In genomic region chr20:53837126-53837826, GRCh38 we compare ENCODE assay signal across 18 cellular contexts.
DNase-seq lines count a peak whose midpoint lies in the region; ATAC-seq, FAIRE-seq and TF ChIP-seq lines count a peak whose summit lies in the region.
"Had no signal": no experiment of that assay in that cellular context is flagged by ENCODE, and none has a peak within 500 bp of the region (broad histone marks: within the 10 kb centered on the region; RNA-seq: fewer than 3 reads in every experiment).

No MANE protein-coding gene starts in this region.

- no peaks in the 10 kb centered on the region for H3K27me3 Mint-ChIP-seq in WTC11 (ENCODE audit: low read depth)
- H3K27me3 Mint-ChIP-seq in stimulated activated naive CD8-positive, alpha-beta T cell treated with anti-CD3 and anti-CD28 coated beads, Interleukin-15, amount 100 ng/mL, for 72 hours: no peaks in the 10 kb centered on the region

- 0 out of 2 replicates have a peak overlapping the region, but pooled peaks have one; percentile 77 for H3K27ac Mint-ChIP-seq in WTC11
- H3K27ac Mint-ChIP-seq in stimulated activated naive CD8-positive, alpha-beta T cell treated with anti-CD3 and anti-CD28 coated beads, Interleukin-15, amount 100 ng/mL, for 72 hours: peak overlapping the region; percentile 27 to 91

- no peaks in the 10 kb centered on the region for H3K79me2 ChIP-seq in HepG2 (ENCODE audit: insufficient read depth, low read length)

- no peaks in the 10 kb centered on the region for H4K20me1 ChIP-seq in HepG2 (ENCODE audit: insufficient read depth, low read length)

- TF ChIP-seq RAD21 in HepG2 (CRISPR knock-in tag; IDR thresholded peaks at IDR 0.05): no peak

- H3K9ac ChIP-seq in HepG2 (ENCODE audit: insufficient read depth, low read depth, low read length): no peak overlapping the region

- H3K4me1 ChIP-seq in HepG2 (ENCODE audit: insufficient read depth, low read length) (peaks cover 30% of the 10 kb centered on the region), right lobe of liver (no peaks in the 10 kb centered on the region), heart left ventricle (peaks cover 0 to 44% (median 0%) of the 10 kb centered on the region in 12 donors)
- H3K4me1 ChIP-seq: sigmoid colon had no signal

- no peak for DNase-seq in HepG2 (ENCODE audit: low spot score)
- no peak for DNase-seq in right lobe of liver
- no peak for DNase-seq in WTC11 (ENCODE audit: low spot score)
- DNase-seq in left colon: peak; percentile 68 to 87
- no peak for DNase-seq in stimulated activated naive CD8-positive, alpha-beta T cell treated with anti-CD3 and anti-CD28 coated beads, Interleukin-15, amount 100 ng/mL, for 72 hours
- DNase-seq in heart left ventricle: no peak
- DNase-seq in activated CD4-positive, alpha-beta T cell treated with anti-CD3 and anti-CD28 coated beads for 1 hour: no peak
- DNase-seq: DMS153; effector CD4-positive, alpha-beta T cell; head of caudate nucleus; islet precursor cell; NCI-H2081 treated with DMSO at 0.1 percent for 48 hours; NCI-H526 treated with DMSO at 0.1 percent for 48 hours; sigmoid colon; stimulated activated CD4-positive, alpha-beta T cell treated with anti-CD3 and anti-CD28 coated beads, Interleukin-4, amount 100 ng/mL, for 1 hour had no signal

- H3K36me3 Mint-ChIP-seq in WTC11: peaks cover 3% of the 10 kb centered on the region; the same call in 1 of the 2 replicates

- ATAC-seq in HepG2 (peak; percentile 66), right lobe of liver (no peak), WTC11 (0 out of 2 replicates have a peak, but pooled peaks have one; percentile 26), left colon (peak; percentile 73), HG03108 (IDR thresholded peaks at IDR 0.05; ENCODE audit: unreplicated experiment) (no peak), heart left ventricle (no peak)
- ATAC-seq in stimulated activated naive CD8-positive, alpha-beta T cell treated with anti-CD3 and anti-CD28 coated beads, Interleukin-15, amount 100 ng/mL, for 72 hours: no peak
- ATAC-seq: SK-N-SH treated with all-trans-retinoic acid at 6 μM for 48 hours had no signal

- TF ChIP-seq POLR2A in HepG2 (IDR thresholded peaks at IDR 0.05; ENCODE audit: insufficient read depth in 1 of 2, low read depth in 2 of 2, low read length in 2 of 2): no peak
- no peak for TF ChIP-seq POLR2A in right lobe of liver (IDR thresholded peaks at IDR 0.05)
- TF ChIP-seq POLR2A in heart left ventricle (IDR thresholded peaks at IDR 0.05): no peak

- H3K4me1 Mint-ChIP-seq in WTC11: peaks cover 6% of the 10 kb centered on the region
- peaks cover 88% of the 10 kb centered on the region for H3K4me1 Mint-ChIP-seq in stimulated activated naive CD8-positive, alpha-beta T cell treated with anti-CD3 and anti-CD28 coated beads, Interleukin-15, amount 100 ng/mL, for 72 hours

- no peaks in the 10 kb centered on the region for H3K9me3 Mint-ChIP-seq in WTC11
- H3K9me3 Mint-ChIP-seq in stimulated activated naive CD8-positive, alpha-beta T cell treated with anti-CD3 and anti-CD28 coated beads, Interleukin-15, amount 100 ng/mL, for 72 hours: peaks cover 6 to 17% of the 10 kb centered on the region in 2 donors

- no peaks in the 10 kb centered on the region for H3K27me3 ChIP-seq in HepG2 (ENCODE audit: control insufficient read depth in 1 of 2, insufficient read depth in 2 of 2, low read length in 2 of 2)
- no peaks in the 10 kb centered on the region for H3K27me3 ChIP-seq in right lobe of liver
- no peaks in the 10 kb centered on the region for H3K27me3 ChIP-seq in heart left ventricle
- H3K27me3 ChIP-seq: sigmoid colon had no signal

- peak overlapping the region; percentile 34; the same call in 1 of the 2 replicates for H3K4me2 ChIP-seq in HepG2 (ENCODE audit: low read depth, low read length)

- TF ChIP-seq CTCF in HepG2 (CRISPR knock-in tag; IDR thresholded peaks at IDR 0.05) (no peak), right lobe of liver (IDR thresholded peaks at IDR 0.05) (no peak), WTC11 (IDR thresholded peaks at IDR 0.05) (no peak), heart left ventricle (IDR thresholded peaks at IDR 0.05) (no peak)

- POLR2A ChIA-PET in HepG2 (lab: Yijun Ruan, JAX) (no interaction called here), WTC11 (lab: Charles Lee) (no interaction called here)

- H2AFZ ChIP-seq in HepG2 (ENCODE audit: low read length): no peak overlapping the region

- H3K4me3 Mint-ChIP-seq in WTC11: no peak overlapping the region
- no peak overlapping the region for H3K4me3 Mint-ChIP-seq in stimulated activated naive CD8-positive, alpha-beta T cell treated with anti-CD3 and anti-CD28 coated beads, Interleukin-15, amount 100 ng/mL, for 72 hours

- TF ChIP-seq EP300 in HepG2 (IDR thresholded peaks at IDR 0.05; ENCODE audit: low read depth in 2 of 2, low read length in 2 of 2) (no peak), HepG2 (CRISPR knock-in tag; IDR thresholded peaks at IDR 0.05; ENCODE audit: borderline replicate concordance) (no peak)

- BruUV-seq in HepG2 (replicated peaks; lab: Mats Ljungman, UMichigan): no TSS peak

- H3K4me3 ChIP-seq in HepG2 (replicated peaks in 1 of 3; ENCODE audit: insufficient read depth in 1 of 3, low read depth in 2 of 3, low read length in 3 of 3): no peak overlapping the region
- H3K4me3 ChIP-seq in right lobe of liver: no peak overlapping the region
- H3K4me3 ChIP-seq in heart left ventricle: no peak overlapping the region
- H3K4me3 ChIP-seq: sigmoid colon had no signal

- 36% methylated on average over 5 of the region's 5 CpGs for WGBS in HepG2 (ENCODE audit: low lambda C conversion rate)
- WGBS in right lobe of liver (ENCODE audit: insufficient coverage, low coverage, low lambda C conversion rate, missing lambda C conversion rate): 85% methylated on average over 5 of the region's 5 CpGs
- 91 to 95% (median 94%) methylated on average over 5 of the region's 5 CpGs for WGBS in heart left ventricle, 4 donors

- H3K36me3 ChIP-seq in HepG2 (replicated peaks in 1 of 2; ENCODE audit: control insufficient read depth in 1 of 2, insufficient read depth in 2 of 2, low read length in 2 of 2) (no peaks in the 10 kb centered on the region), right lobe of liver (no peaks in the 10 kb centered on the region), heart left ventricle (no peaks in the 10 kb centered on the region)
- H3K36me3 ChIP-seq: sigmoid colon had no signal

- H3K27ac ChIP-seq in HepG2 (ENCODE audit: extremely low read length, insufficient read depth, low read length) (no peak overlapping the region), right lobe of liver (no peak overlapping the region), heart left ventricle (no peak overlapping the region)
- H3K27ac ChIP-seq: sigmoid colon had no signal

- in situ Hi-C loops in HepG2 (cut with HindIII; ENCODE audit: extremely low pct_ligation_motif_present, low pct_unique_long_range_greater_than_20kb): no loop called here

- CTCF ChIA-PET in HepG2 (lab: Yijun Ruan, JAX; ENCODE audit: low intra/inter-chr PET ratio, low total read pairs): no interaction called here
- CTCF ChIA-PET in WTC11 (lab: Charles Lee): no interaction called here

- intact Hi-C loops in HepG2 (cut with micrococcal nuclease; ENCODE audit: unreplicated experiment): no loop called here
- intact Hi-C loops in right lobe of liver (cut with DNase I): no loop called here
- intact Hi-C loops in left colon (cut with DNase I, micrococcal nuclease): no loop called here
- intact Hi-C loops in heart left ventricle (cut with DNase I): no loop called here

- H3K9me3 ChIP-seq in HepG2 (ENCODE audit: low read length) (no peaks in the 10 kb centered on the region), right lobe of liver (no peaks in the 10 kb centered on the region), heart left ventricle (no peaks in the 10 kb centered on the region)
- H3K9me3 ChIP-seq: sigmoid colon had no signal

- FAIRE-seq in HepG2 (lab: Jason Lieb, UNC): no peak
- FAIRE-seq: bronchial epithelial cell had no signal

TF ChIP-seq in HepG2, 621 proteins besides CTCF, POLR2A, EP300 and RAD21 (continues in another document):
- 0 out of 2 replicates have a peak, but pooled peaks have one; percentile 80 for TF ChIP-seq U2AF2 (IDR thresholded peaks at IDR 0.05; ENCODE audit: low read depth, low read length)
- TF ChIP-seq PCBP2 (optimal IDR thresholded peaks at IDR 0.05; ENCODE audit: low read depth, low read length, poor library complexity, severe bottlenecking): peak; percentile 91
- TF ChIP-seq ZNF710 (CRISPR knock-in tag; IDR thresholded peaks at IDR 0.05; ENCODE audit: borderline replicate concordance): 0 out of 2 replicates have a peak, but pooled peaks have one; percentile 40

TF ChIP-seq in WTC11, 78 proteins besides CTCF, POLR2A, EP300 and RAD21:
- TF ChIP-seq HMGA2 (CRISPR knock-in tag; IDR thresholded peaks at IDR 0.05): no peak
- TF ChIP-seq, protein P1, sequence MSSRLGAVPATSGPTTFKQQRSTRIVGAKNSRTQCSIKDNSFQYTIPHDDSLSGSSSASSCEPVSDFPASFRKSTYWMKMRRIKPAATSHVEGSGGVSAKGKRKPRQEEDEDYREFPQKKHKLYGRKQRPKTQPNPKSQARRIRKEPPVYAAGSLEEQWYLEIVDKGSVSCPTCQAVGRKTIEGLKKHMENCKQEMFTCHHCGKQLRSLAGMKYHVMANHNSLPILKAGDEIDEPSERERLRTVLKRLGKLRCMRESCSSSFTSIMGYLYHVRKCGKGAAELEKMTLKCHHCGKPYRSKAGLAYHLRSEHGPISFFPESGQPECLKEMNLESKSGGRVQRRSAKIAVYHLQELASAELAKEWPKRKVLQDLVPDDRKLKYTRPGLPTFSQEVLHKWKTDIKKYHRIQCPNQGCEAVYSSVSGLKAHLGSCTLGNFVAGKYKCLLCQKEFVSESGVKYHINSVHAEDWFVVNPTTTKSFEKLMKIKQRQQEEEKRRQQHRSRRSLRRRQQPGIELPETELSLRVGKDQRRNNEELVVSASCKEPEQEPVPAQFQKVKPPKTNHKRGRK (CRISPR knock-in tag; IDR thresholded peaks at IDR 0.05; ENCODE audit: borderline replicate concordance): 0 out of 2 replicates have a peak, but pooled peaks have one; percentile 25
TF ChIP-seq in WTC11: peak in this region for 1.

Comparison
In these comparisons a context has a peak if more than half of its experiments do, and no peak if none do; other contexts are left out.
1. ATAC-seq: peak in HepG2 (single experiment), WTC11 (single experiment) and left colon (single experiment); none in right lobe of liver (0 of 4), stimulated activated naive CD8-positive, alpha-beta T cell treated with anti-CD3 and anti-CD28 coated beads, Interleukin-15, amount 100 ng/mL, for 72 hours (single experiment), HG03108 (single experiment) and heart left ventricle (0 of 4).
2. DNase-seq: peak in left colon (2 of 2); none in HepG2 (single experiment), right lobe of liver (0 of 3), WTC11 (single experiment), stimulated activated naive CD8-positive, alpha-beta T cell treated with anti-CD3 and anti-CD28 coated beads, Interleukin-15, amount 100 ng/mL, for 72 hours (0 of 2), heart left ventricle (0 of 5) and activated CD4-positive, alpha-beta T cell treated with anti-CD3 and anti-CD28 coated beads for 1 hour (single experiment).